In genomic region chr1:163205513-163205912, GRCh38 we compare ENCODE assay signal across 1 cellular context.
TF ChIP-seq lines count a peak whose summit lies in the region.

No MANE protein-coding gene starts in this region.

TF ChIP-seq in IMR-90, 13 proteins besides CTCF, POLR2A, EP300 and RAD21:
- TF ChIP-seq FOS (IDR thresholded peaks at IDR 0.05; ENCODE audit: low read depth, low read length): no peak
- TF ChIP-seq MAFK (IDR thresholded peaks at IDR 0.05; ENCODE audit: low read depth, low read length): no peak
- no peak for TF ChIP-seq USF2 (IDR thresholded peaks at IDR 0.05; ENCODE audit: low read depth, low read length)
- no peak for TF ChIP-seq RCOR1 (IDR thresholded peaks at IDR 0.05; ENCODE audit: insufficient replicate concordance, low read length)
- no peak for TF ChIP-seq MAZ (IDR thresholded peaks at IDR 0.05; ENCODE audit: borderline replicate concordance, low read depth, low read length)
- TF ChIP-seq BHLHE40 (IDR thresholded peaks at IDR 0.05; ENCODE audit: low read depth, low read length): no peak
- no peak for TF ChIP-seq RFX5 (IDR thresholded peaks at IDR 0.05; ENCODE audit: low read depth, low read length)
- no peak for TF ChIP-seq ELK1 (IDR thresholded peaks at IDR 0.05; ENCODE audit: borderline replicate concordance, low read depth, low read length)
- no peak for TF ChIP-seq MXI1 (IDR thresholded peaks at IDR 0.05; ENCODE audit: borderline replicate concordance, low read depth, low read length)
- no peak for TF ChIP-seq SMC3 (IDR thresholded peaks at IDR 0.05; ENCODE audit: low read depth, low read length)
- TF ChIP-seq NFE2L2 (IDR thresholded peaks at IDR 0.05; ENCODE audit: low read depth, low read length): no peak
- TF ChIP-seq CEBPB (IDR thresholded peaks at IDR 0.05; ENCODE audit: low read depth, low read length): no peak
